1 cellular context compared by ENCODE assay signal in genomic region chr21:32611471-32611997, GRCh38.
TF ChIP-seq lines count a peak whose summit lies in the region.

No MANE protein-coding gene starts in this region.

TF ChIP-seq in HEK293, 187 proteins besides CTCF, POLR2A, EP300 and RAD21 (continued from another document):
- TF ChIP-seq PRDM4 (tag by site-specific recombination; IDR thresholded peaks at IDR 0.05) (no peak), ZNF830 (tag by site-specific recombination; IDR thresholded peaks at IDR 0.05; ENCODE audit: low read depth) (no peak), ZNF692 (tag by site-specific recombination; IDR thresholded peaks at IDR 0.05) (peak; percentile 89), ZFP69B (tag by site-specific recombination; IDR thresholded peaks at IDR 0.05) (peak; percentile 85), ZBTB48 (tag by site-specific recombination; IDR thresholded peaks at IDR 0.05) (peak; percentile 51; the same call in 1 of the 2 replicates), GLIS2 (tag by site-specific recombination; IDR thresholded peaks at IDR 0.05) (0 out of 2 replicates have a peak, but pooled peaks have one; percentile 24)
